In genomic region chr4:158670975-158671664, GRCh38 we compare ENCODE assay signal across 8 cellular contexts. TPM values are rescaled to one million over a fixed set of nuclear protein-coding genes. Genes with fewer than 3 reads are reported as not detected.
DNase-seq lines count a peak whose midpoint lies in the region; ATAC-seq and TF ChIP-seq lines count a peak whose summit lies in the region.

No MANE protein-coding gene starts in this region.

- peak overlapping the region; percentile 98 for H3K4me3 Mint-ChIP-seq in GM23338

- H3K9me3 ChIP-seq in prostate gland, result no peaks in the 10 kb centered on the region
- H3K9me3 ChIP-seq in vagina, result no peaks in the 10 kb centered on the region

- peak overlapping the region; percentile 76 for H3K4me2 ChIP-seq in GM23338

- intact Hi-C loops in left ventricle myocardium superior (cut with micrococcal nuclease), result no loop called here
- intact Hi-C loops in prostate gland (cut with DNase I), result loop anchor here (5.0 kb wide), 1 partner anchor 51 kb away; the partner anchor contains the start of gene PPID
- intact Hi-C loops in vagina (cut with DNase I), result no loop called here

- DNase-seq in G401 (ENCODE audit: low spot score) (peak; percentile 56), GM23338 (ENCODE audit: low spot score) (peak; percentile 78), LNCaP clone FGC (ENCODE audit: low read depth) (peak; percentile 62), amniotic stem cell (lab: John Stamatoyannopoulos, UW) (peak; percentile 68), left ventricle myocardium superior (peak; percentile 81), prostate gland (ENCODE audit: low spot score) (peak; percentile 31), vagina (ENCODE audit: extremely low spot score in 2 of 2) (no peak)

- H3K4me1 ChIP-seq in GM23338 (ENCODE audit: insufficient read depth) (0 out of 2 replicates have a peak, but pooled peaks cover 5% of the 10 kb centered on the region), prostate gland (replicated peaks) (no peaks in the 10 kb centered on the region), vagina (peaks cover 30% of the 10 kb centered on the region)

- peak overlapping the region; percentile 56 for H2AFZ ChIP-seq in GM23338

- peaks cover 14% of the 10 kb centered on the region; the same call in 2 of the 3 replicates for H3K4me1 Mint-ChIP-seq in GM23338

- H3K27me3 Mint-ChIP-seq in GM23338 (ENCODE audit: insufficient read depth, low read depth, poor library complexity), result peaks cover 12% of the 10 kb centered on the region

- ATAC-seq in GM23338 (peak; percentile 45), SK-N-SH treated with all-trans-retinoic acid at 6 μM for 48 hours (peak; percentile 64), left ventricle myocardium superior (peak; percentile 52)

- H3K27ac ChIP-seq in GM23338 (ENCODE audit: low read depth) (peak overlapping the region; percentile 84), prostate gland (peak overlapping the region; percentile 90 to 95), vagina (peak overlapping the region; percentile 97)

- TF ChIP-seq POLR2A in prostate gland (IDR thresholded peaks at IDR 0.05) (no peak), vagina (IDR thresholded peaks at IDR 0.05) (no peak)

- no peaks in the 10 kb centered on the region; the same call in 1 of the 2 replicates for H4K20me1 ChIP-seq in GM23338 (replicated peaks; ENCODE audit: insufficient read depth)

- TF ChIP-seq CTCF in GM23338 (conservative IDR thresholded peaks at IDR 0.05; ENCODE audit: low read depth in 2 of 2) (no peak), LNCaP clone FGC (IDR thresholded peaks at IDR 0.05; ENCODE audit: control insufficient read depth, extremely low read depth, insufficient read depth) (no peak), prostate gland (IDR thresholded peaks at IDR 0.05) (no peak), vagina (IDR thresholded peaks at IDR 0.05) (no peak)

- no peaks in the 10 kb centered on the region; the same call in 2 of the 3 replicates for H3K9me3 Mint-ChIP-seq in GM23338

- peak overlapping the region; percentile 98 for H3K27ac Mint-ChIP-seq in GM23338

- H3K4me3 ChIP-seq in GM23338 (peak overlapping the region; percentile 76), LNCaP clone FGC (ENCODE audit: low read depth, low read length) (peak overlapping the region; percentile 95), prostate gland (peak overlapping the region; percentile 55 to 72), vagina (peak overlapping the region; percentile 82 to 93)

- H3F3A ChIP-seq in GM23338 (replicated peaks; ENCODE audit: low read depth), result peaks cover 5% of the 10 kb centered on the region; the same call in 1 of the 2 replicates

- in situ Hi-C loops in G401 (cut with HindIII; ENCODE audit: low sequenced_read_pairs), result no loop called here

- peaks cover 14% of the 10 kb centered on the region for H3K36me3 Mint-ChIP-seq in GM23338 (ENCODE audit: low read depth)

- H3K36me3 ChIP-seq in GM23338 (ENCODE audit: insufficient read depth), result peaks cover 5% of the 10 kb centered on the region; the same call in 1 of the 2 replicates
- no peaks in the 10 kb centered on the region for H3K36me3 ChIP-seq in prostate gland
- no peaks in the 10 kb centered on the region for H3K36me3 ChIP-seq in vagina

- under 1% methylated on average over 35 of the region's 35 CpGs for WGBS in prostate gland

- no peaks in the 10 kb centered on the region for H3K9me2 ChIP-seq in GM23338 (ENCODE audit: insufficient read depth)

- H3K79me2 ChIP-seq in GM23338 (replicated peaks; ENCODE audit: insufficient read depth), result peaks cover 55% of the 10 kb centered on the region

- no peaks in the 10 kb centered on the region for H3K27me3 ChIP-seq in GM23338 (ENCODE audit: insufficient read depth)
- H3K27me3 ChIP-seq in prostate gland (replicated peaks; ENCODE audit: insufficient read depth), result no peaks in the 10 kb centered on the region
- no peaks in the 10 kb centered on the region for H3K27me3 ChIP-seq in vagina

TF ChIP-seq in GM23338, 12 proteins besides CTCF, POLR2A, EP300 and RAD21 (continues in another document):
- TF ChIP-seq JUNB (IDR thresholded peaks at IDR 0.05; ENCODE audit: unreplicated experiment), result no peak
- no peak for TF ChIP-seq EZH2phosphoT487 (IDR thresholded peaks at IDR 0.05; ENCODE audit: unreplicated experiment)

TF ChIP-seq in SK-N-SH treated with all-trans-retinoic acid at 6 μM for 48 hours, 23 proteins besides CTCF, POLR2A, EP300 and RAD21:
- TF ChIP-seq ISL1 (CRISPR knock-in tag; IDR thresholded peaks at IDR 0.05), result no peak
- no peak for TF ChIP-seq POU6F1 (CRISPR knock-in tag; IDR thresholded peaks at IDR 0.05; ENCODE audit: borderline replicate concordance, low read depth)
- no peak for TF ChIP-seq PATZ1 (CRISPR knock-in tag; IDR thresholded peaks at IDR 0.05; ENCODE audit: borderline replicate concordance)
- TF ChIP-seq BACH2 (CRISPR knock-in tag; IDR thresholded peaks at IDR 0.05; ENCODE audit: borderline replicate concordance), result no peak
- no peak for TF ChIP-seq ZNF70 (CRISPR knock-in tag; IDR thresholded peaks at IDR 0.05)
- no peak for TF ChIP-seq OSR1 (CRISPR knock-in tag; IDR thresholded peaks at IDR 0.05)
TF ChIP-seq in SK-N-SH treated with all-trans-retinoic acid at 6 μM for 48 hours: peak in this region for 0.

RNA-seq across cellular contexts. Expression of gene C4orf46, which starts 0.6 kb away (rescaled TPM):
- total RNA-seq in G401 (2014; rRNA removed; shearing (Covaris generic)), result 14.7 and 15.1 TPM in 2 replicates
- 41.5 and 51.5 TPM in 2 replicates for total RNA-seq in GM23338 (2014; rRNA removed; shearing (Covaris generic))
- 18.9 and 23.9 TPM in 2 replicates for polyA plus RNA-seq in GM23338 (2016; fragmentation: Nextera tagmentation; extraction: Ambion mirVana)
- total RNA-seq in left ventricle myocardium superior (3.4 TPM), prostate gland (1 to 10 TPM; 4.3 to 8.1 TPM), vagina (5.9 TPM)

RNA-seq across cellular contexts. Expression of gene ETFDH, which starts 1.0 kb away (rescaled TPM):
- total RNA-seq in G401 (2014; rRNA removed; shearing (Covaris generic)), result 10.5 and 17.1 TPM in 2 replicates
- total RNA-seq in GM23338 (2014; rRNA removed; shearing (Covaris generic)), result 9.2 and 11.4 TPM in 2 replicates
- 13.7 and 17.7 TPM in 2 replicates for polyA plus RNA-seq in GM23338 (2016; fragmentation: Nextera tagmentation; extraction: Ambion mirVana)
- total RNA-seq in left ventricle myocardium superior, result 391 TPM
- total RNA-seq in prostate gland, result 10 to 100 TPM; 19.9 to 22.9 TPM
- total RNA-seq in vagina, result 20.4 TPM

RNA-seq across cellular contexts. Expression of gene PPID, which starts 52.1 kb away (rescaled TPM):
- 4.0 and 4.5 TPM in 2 replicates for total RNA-seq in G401 (2014; rRNA removed; shearing (Covaris generic))
- total RNA-seq in GM23338 (2014; rRNA removed; shearing (Covaris generic)), result 52.5 and 56.6 TPM in 2 replicates
- polyA plus RNA-seq in GM23338 (2016; fragmentation: Nextera tagmentation; extraction: Ambion mirVana), result 60.9 and 66.2 TPM in 2 replicates
- total RNA-seq in left ventricle myocardium superior (38.2 TPM), prostate gland (10 to 100 TPM; 20.9 to 23.9 TPM), vagina (15.0 TPM)

Comparison
In these comparisons a context has a peak if more than half of its experiments do, and no peak if none do; other contexts are left out.
1. DNase-seq: peak in G401 (single experiment), GM23338 (single experiment), LNCaP clone FGC (single experiment), amniotic stem cell (single experiment), left ventricle myocardium superior (single experiment) and prostate gland (single experiment); none in vagina (0 of 2).
2. RNA of gene ETFDH, which starts 1.0 kb away (total RNA-seq): 391 TPM in left ventricle myocardium superior (single experiment); 19.9 to 22.9 TPM in prostate gland, 20.4 TPM in vagina (single experiment), 10.5 to 17.1 TPM in G401 and 9.2 to 11.4 TPM in GM23338; every median in the first group is over 10 times any median in the second.
3. Peak in every context shown above with its lines, with median percentiles within 50 percentile points of each other: ATAC-seq, H3K27ac ChIP-seq and H3K4me3 ChIP-seq.